13 cellular contexts compared by ENCODE assay signal in genomic region chr1:3417082-3417728, GRCh38. TPM values are rescaled to one million over a fixed set of nuclear protein-coding genes. Genes with fewer than 3 reads are reported as not detected.
DNase-seq lines count a peak whose midpoint lies in the region; ATAC-seq and TF ChIP-seq lines count a peak whose summit lies in the region.
"Had no signal": no experiment of that assay in that cellular context is flagged by ENCODE, and none has a peak within 500 bp of the region (broad histone marks: within the 10 kb centered on the region; RNA-seq: fewer than 3 reads in every experiment).

No MANE protein-coding gene starts in this region.

- H3K4me3 ChIP-seq in WERI-Rb-1 (ENCODE audit: low read depth, low read length), result no peak overlapping the region
- H3K4me3 ChIP-seq in liver (ENCODE audit: low read depth in 1 of 3, low read length in 3 of 3), result no peak overlapping the region
- no peak overlapping the region for H3K4me3 ChIP-seq in MG63
- no peak overlapping the region for H3K4me3 ChIP-seq in left lung

- H3K9ac ChIP-seq in H9 (ENCODE audit: extremely low read depth, insufficient read length, low read length) (no peak overlapping the region), liver (ENCODE audit: low read depth in 1 of 2, low read length in 2 of 2) (no peak overlapping the region)

- H3K9me3 ChIP-seq in H9 (ENCODE audit: control insufficient read depth, low read depth, low read length) (peaks cover 7% of the 10 kb centered on the region), WERI-Rb-1 (ENCODE audit: severe bottlenecking) (peaks cover 14% of the 10 kb centered on the region), liver (ENCODE audit: control insufficient read depth in 4 of 4, low read length in 3 of 4) (peaks cover 0 to 4% (median 2%) of the 10 kb centered on the region in 4 donors), MG63 (peaks cover 5% of the 10 kb centered on the region), left lung (peaks cover 0 to 10% of the 10 kb centered on the region in 2 donors)

- H3K36me3 Mint-ChIP-seq in H9 (ENCODE audit: insufficient read depth in 1 of 3, low read depth in 3 of 3), result peaks cover 0 to 9% (median 4%) of the 10 kb centered on the region in 3 experiments; a peak in 4 of 7 replicates
- H3K36me3 Mint-ChIP-seq: activated naive CD8-positive, alpha-beta T cell treated with anti-CD3 and anti-CD28 coated beads for 36 hours had no signal

- peak; percentile 70 for TF ChIP-seq CTCF in C4-2B (conservative IDR thresholded peaks at IDR 0.05)
- peak; percentile 83 for TF ChIP-seq CTCF in H9 (conservative IDR thresholded peaks at IDR 0.05)
- 0 out of 2 replicates have a peak, but pooled peaks have one; percentile 11 for TF ChIP-seq CTCF in WERI-Rb-1 (IDR thresholded peaks at IDR 0.05; ENCODE audit: low read depth, low read length)
- peak; percentile 3 for TF ChIP-seq CTCF in liver (IDR thresholded peaks at IDR 0.05; ENCODE audit: low read depth, low read length, missing input control)
- no peak for TF ChIP-seq CTCF in left lung (IDR thresholded peaks at IDR 0.05)

- no peak overlapping the region for H3T11ph ChIP-seq in H9 (ENCODE audit: low read length)

- H3K23me2 ChIP-seq in H9 (ENCODE audit: insufficient read length, low read depth, low read length, poor library complexity, severe bottlenecking), result no peaks in the 10 kb centered on the region

- H3K79me2 ChIP-seq in H9 (ENCODE audit: insufficient read depth, low read length), result no peaks in the 10 kb centered on the region

- DNase-seq in H9, result no peak
- no peak for DNase-seq in WERI-Rb-1
- DNase-seq in NCI-H774 (lab: John Stamatoyannopoulos, UW), result no peak
- DNase-seq in MG63, result no peak
- no peak for DNase-seq in NCI-H2196 (lab: John Stamatoyannopoulos, UW; ENCODE audit: unreplicated experiment)
- no peak for DNase-seq in left lung
- DNase-seq: activated naive CD8-positive, alpha-beta T cell treated with anti-CD3 and anti-CD28 coated beads for 36 hours; dermis blood vessel endothelial cell; IMR-90; NCI-H510A; retina had no signal

- no peaks in the 10 kb centered on the region; a peak in 1 of 4 replicates for H3K4me1 Mint-ChIP-seq in H9
- H3K4me1 Mint-ChIP-seq: activated naive CD8-positive, alpha-beta T cell treated with anti-CD3 and anti-CD28 coated beads for 36 hours had no signal

- no peak overlapping the region for H2AFZ ChIP-seq in H9 (ENCODE audit: low read length)

- no peak for TF ChIP-seq RAD21 in liver (IDR thresholded peaks at IDR 0.05)

- intact Hi-C loops in left lung (cut with DNase I), result no loop called here

- no peak overlapping the region for H2BK12ac ChIP-seq in H9 (ENCODE audit: insufficient read length, low read depth, low read length)

- no peak overlapping the region for H3K4me2 ChIP-seq in H9 (ENCODE audit: insufficient read depth, insufficient read length, low read length)

- no peak overlapping the region for H3K14ac ChIP-seq in H9 (ENCODE audit: insufficient read depth, low read length)

- H2BK5ac ChIP-seq in H9 (ENCODE audit: insufficient read length, low read length), result no peak overlapping the region

- H2BK20ac ChIP-seq in H9 (ENCODE audit: low read depth, low read length, poor library complexity, severe bottlenecking), result no peak overlapping the region

- peaks cover 4% of the 10 kb centered on the region for H3K27me3 Mint-ChIP-seq in H9 (ENCODE audit: low read depth)
- H3K27me3 Mint-ChIP-seq: activated naive CD8-positive, alpha-beta T cell treated with anti-CD3 and anti-CD28 coated beads for 36 hours had no signal

- no peaks in the 10 kb centered on the region for H3K79me1 ChIP-seq in H9 (ENCODE audit: insufficient read depth, low read depth, low read length, poor library complexity, severe bottlenecking)

- H2AK5ac ChIP-seq in H9 (ENCODE audit: insufficient read length, low read length), result no peak overlapping the region

- no peaks in the 10 kb centered on the region for H3K36me3 ChIP-seq in WERI-Rb-1
- no peaks in the 10 kb centered on the region for H3K36me3 ChIP-seq in liver (ENCODE audit: control insufficient read depth in 4 of 4, insufficient read depth in 3 of 4, low read depth in 1 of 4, low read length in 3 of 4)
- H3K36me3 ChIP-seq in MG63, result no peaks in the 10 kb centered on the region
- no peaks in the 10 kb centered on the region for H3K36me3 ChIP-seq in left lung

- no peak for ATAC-seq in left lung

- no peak overlapping the region for H2BK120ac ChIP-seq in H9 (ENCODE audit: low read depth, low read length, poor library complexity, severe bottlenecking)

- H3K4me3 Mint-ChIP-seq in H9, result no peak overlapping the region
- H3K4me3 Mint-ChIP-seq: activated naive CD8-positive, alpha-beta T cell treated with anti-CD3 and anti-CD28 coated beads for 36 hours had no signal

- peaks cover 10 to 12% of the 10 kb centered on the region in 2 experiments for H3K9me3 Mint-ChIP-seq in H9
- H3K9me3 Mint-ChIP-seq: activated naive CD8-positive, alpha-beta T cell treated with anti-CD3 and anti-CD28 coated beads for 36 hours had no signal

- no peak overlapping the region for H3K23ac ChIP-seq in H9 (ENCODE audit: insufficient read length, low read depth, low read length)

- no peak overlapping the region for H3K18ac ChIP-seq in H9 (ENCODE audit: insufficient read length, low read depth, low read length)

- no peaks in the 10 kb centered on the region for H3K4me1 ChIP-seq in H9 (ENCODE audit: insufficient read depth, low read length)
- no peaks in the 10 kb centered on the region for H3K4me1 ChIP-seq in liver (ENCODE audit: control insufficient read depth in 4 of 4, insufficient read depth in 4 of 4, low read length in 3 of 4)
- no peaks in the 10 kb centered on the region for H3K4me1 ChIP-seq in left lung

- H3K4ac ChIP-seq in H9 (ENCODE audit: low read depth, low read length), result no peak overlapping the region

- H4K20me1 ChIP-seq in H9 (ENCODE audit: control insufficient read depth, insufficient read depth, insufficient read length), result no peaks in the 10 kb centered on the region

- H4K8ac ChIP-seq in H9 (replicated peaks; ENCODE audit: insufficient read length, low read depth, low read length), result no peak overlapping the region

- WGBS in H9 (ENCODE audit: extremely low coverage, insufficient read length, low lambda C conversion rate), result no CpG with 5 or more reads among the region's 6 CpGs
- 83% methylated on average over 6 of the region's 6 CpGs for WGBS in liver

- H3K27ac Mint-ChIP-seq in H9, result no peak overlapping the region
- H3K27ac Mint-ChIP-seq: activated naive CD8-positive, alpha-beta T cell treated with anti-CD3 and anti-CD28 coated beads for 36 hours had no signal

- no peaks in the 10 kb centered on the region for H3K27me3 ChIP-seq in H9 (ENCODE audit: insufficient read depth, low read length)
- H3K27me3 ChIP-seq in WERI-Rb-1 (ENCODE audit: insufficient read depth, low read depth, severe bottlenecking), result no peaks in the 10 kb centered on the region
- H3K27me3 ChIP-seq in liver (ENCODE audit: control insufficient read depth in 4 of 4, insufficient read depth in 4 of 4, low read length in 3 of 4), result no peaks in the 10 kb centered on the region
- H3K27me3 ChIP-seq in MG63, result no peaks in the 10 kb centered on the region
- H3K27me3 ChIP-seq in left lung, result peaks cover 0 to 30% of the 10 kb centered on the region in 2 donors

- no peak overlapping the region for H4K91ac ChIP-seq in H9 (ENCODE audit: insufficient read length, low read depth, low read length)

- H2BK15ac ChIP-seq in H9 (ENCODE audit: low read depth, low read length), result no peak overlapping the region

- no peak overlapping the region for H3K27ac ChIP-seq in C4-2B
- no peak overlapping the region for H3K27ac ChIP-seq in H9 (ENCODE audit: insufficient read length, low read depth, low read length)
- H3K27ac ChIP-seq in WERI-Rb-1, result no peak overlapping the region
- no peak overlapping the region for H3K27ac ChIP-seq in liver (ENCODE audit: low read depth in 1 of 2, low read length in 2 of 2)
- no peak overlapping the region for H3K27ac ChIP-seq in left lung

- no peak overlapping the region for H3K56ac ChIP-seq in H9 (ENCODE audit: insufficient read length, low read depth, low read length)

- H4K5ac ChIP-seq in H9 (ENCODE audit: insufficient read length, low read depth, low read length), result no peak overlapping the region

TF ChIP-seq in liver, 16 proteins besides CTCF, POLR2A, EP300 and RAD21 (continues in another document):
- no peak for TF ChIP-seq GABPA (IDR thresholded peaks at IDR 0.05 in 1 of 2, conservative IDR thresholded peaks at IDR 0.05 in 1 of 2)
- TF ChIP-seq RXRA (IDR thresholded peaks at IDR 0.05), result no peak
- TF ChIP-seq, protein P1, sequence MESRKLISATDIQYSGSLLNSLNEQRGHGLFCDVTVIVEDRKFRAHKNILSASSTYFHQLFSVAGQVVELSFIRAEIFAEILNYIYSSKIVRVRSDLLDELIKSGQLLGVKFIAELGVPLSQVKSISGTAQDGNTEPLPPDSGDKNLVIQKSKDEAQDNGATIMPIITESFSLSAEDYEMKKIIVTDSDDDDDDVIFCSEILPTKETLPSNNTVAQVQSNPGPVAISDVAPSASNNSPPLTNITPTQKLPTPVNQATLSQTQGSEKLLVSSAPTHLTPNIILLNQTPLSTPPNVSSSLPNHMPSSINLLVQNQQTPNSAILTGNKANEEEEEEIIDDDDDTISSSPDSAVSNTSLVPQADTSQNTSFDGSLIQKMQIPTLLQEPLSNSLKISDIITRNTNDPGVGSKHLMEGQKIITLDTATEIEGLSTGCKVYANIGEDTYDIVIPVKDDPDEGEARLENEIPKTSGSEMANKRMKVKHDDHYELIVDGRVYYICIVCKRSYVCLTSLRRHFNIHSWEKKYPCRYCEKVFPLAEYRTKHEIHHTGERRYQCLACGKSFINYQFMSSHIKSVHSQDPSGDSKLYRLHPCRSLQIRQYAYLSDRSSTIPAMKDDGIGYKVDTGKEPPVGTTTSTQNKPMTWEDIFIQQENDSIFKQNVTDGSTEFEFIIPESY (IDR thresholded peaks at IDR 0.05), result no peak
- no peak for TF ChIP-seq NR2F2 (IDR thresholded peaks at IDR 0.05)
- no peak for TF ChIP-seq HNF4G (IDR thresholded peaks at IDR 0.05)
- no peak for TF ChIP-seq FOXA2 (IDR thresholded peaks at IDR 0.05)
- TF ChIP-seq YY1 (IDR thresholded peaks at IDR 0.05), result no peak
- no peak for TF ChIP-seq EGR1 (IDR thresholded peaks at IDR 0.05; ENCODE audit: low read depth in 2 of 2)
- no peak for TF ChIP-seq FOXA1 (IDR thresholded peaks at IDR 0.05)

RNA-seq across cellular contexts. Expression of gene ARHGEF16, which starts 37.3 kb away (rescaled TPM):
- total RNA-seq in H9 (2021) (48.1 and 48.5 TPM in 2 replicates), liver (1 to 10 TPM in 1 of 2 donors, under 1 TPM in 1; 0.65 to 5.6 TPM), left lung (10 to 100 TPM; 10.3 to 11.8 TPM)
- polyA plus RNA-seq in liver, result 1 to 10 TPM; 2.4 to 3.3 TPM
- 0.13 TPM in 1 of 2 replicates, not detected in the other for total RNA-seq in MG63 (2014; rRNA removed; shearing (Covaris generic); ENCODE audit: low replicate concordance)

Comparison
In these comparisons a context has a peak if more than half of its experiments do, and no peak if none do; other contexts are left out.
1. CTCF ChIP-seq: peak in C4-2B (single experiment), H9 (single experiment), WERI-Rb-1 (single experiment) and liver (single experiment); none in left lung (0 of 2).